ENCODE assay signal across 1 cellular context in genomic region chr11:126105022-126105747, GRCh38.
TF ChIP-seq lines count a peak whose summit lies in the region.

No MANE protein-coding gene starts in this region.

TF ChIP-seq in H1, 55 proteins besides CTCF, POLR2A, EP300 and RAD21:
- TF ChIP-seq GTF2F1 (IDR thresholded peaks at IDR 0.05; ENCODE audit: borderline replicate concordance, low read depth, low read length) = no peak
- no peak for TF ChIP-seq KDM1A (IDR thresholded peaks at IDR 0.05; ENCODE audit: borderline replicate concordance, low read length)
- TF ChIP-seq SIRT6 (IDR thresholded peaks at IDR 0.05; ENCODE audit: low read length) = no peak
TF ChIP-seq in H1: peak in this region for 0.
